ENCODE assay signal across 17 cellular contexts in the genomic region with DNA sequence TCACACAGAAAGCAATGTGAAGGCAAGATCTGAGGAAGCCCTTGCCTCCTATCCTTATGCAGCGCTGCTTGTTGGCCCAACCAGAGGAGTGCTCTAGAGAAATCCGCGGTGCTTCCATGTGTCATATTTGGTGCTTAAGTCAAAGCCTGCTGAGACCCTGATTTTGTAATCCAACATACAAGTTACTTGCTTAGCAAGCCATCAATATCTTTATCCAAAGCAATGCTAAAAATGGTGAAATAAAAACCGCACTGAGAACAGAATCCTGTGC.
DNase-seq lines count a peak whose midpoint lies in the region; ATAC-seq and TF ChIP-seq lines count a peak whose summit lies in the region.
"Had no signal": no experiment of that assay in that cellular context is flagged by ENCODE, and none has a peak within 500 bp of the region (broad histone marks: within the 10 kb centered on the region; RNA-seq: fewer than 3 reads in every experiment).

No MANE protein-coding gene starts in this region.

- H3K36me3 Mint-ChIP-seq in activated CD8-positive, alpha-beta T cell treated with anti-CD3 and anti-CD28 coated beads for 36 hours (ENCODE audit: low read depth), result peaks cover 7% of the 10 kb centered on the region
- H3K36me3 Mint-ChIP-seq in activated CD8-positive, alpha-beta T cell treated with anti-CD3 and anti-CD28 coated beads, Interleukin-2, amount 10 ng/mL, durations not matched to agents 7 days and 5 days (ENCODE audit: low read depth), result peaks cover 1% of the 10 kb centered on the region

- no peak for ATAC-seq in activated CD8-positive, alpha-beta T cell treated with anti-CD3 and anti-CD28 coated beads for 36 hours
- no peak for ATAC-seq in activated CD8-positive, alpha-beta T cell treated with anti-CD3 and anti-CD28 coated beads, Interleukin-2, amount 10 ng/mL, durations not matched to agents 7 days and 5 days
- ATAC-seq in gastrocnemius medialis, result peak; percentile 64 to 78
- ATAC-seq: SK-N-SH treated with all-trans-retinoic acid at 6 μM for 48 hours had no signal

- no peaks in the 10 kb centered on the region for H3K27me3 Mint-ChIP-seq in activated CD8-positive, alpha-beta T cell treated with anti-CD3 and anti-CD28 coated beads for 36 hours
- H3K27me3 Mint-ChIP-seq in activated CD8-positive, alpha-beta T cell treated with anti-CD3 and anti-CD28 coated beads, Interleukin-2, amount 10 ng/mL, durations not matched to agents 7 days and 5 days (ENCODE audit: low read depth), result no peaks in the 10 kb centered on the region

- TF ChIP-seq POLR2A in NB4 (IDR thresholded peaks at IDR 0.05; ENCODE audit: extremely low read depth, insufficient read length) (no peak), gastrocnemius medialis (IDR thresholded peaks at IDR 0.05) (no peak)

- intact Hi-C loops in activated CD8-positive, alpha-beta T cell treated with anti-CD3 and anti-CD28 coated beads for 36 hours (cut with micrococcal nuclease), result no loop called here
- intact Hi-C loops in gastrocnemius medialis (cut with DNase I; ENCODE audit: low total_unique reads), result no loop called here

- peak overlapping the region in 1 of 4 donors; percentile 64 for H3K27ac ChIP-seq in gastrocnemius medialis
- H3K27ac ChIP-seq: A549, KMS-11 had no signal

- POLR2A ChIA-PET in activated CD8-positive, alpha-beta T cell treated with anti-CD3 and anti-CD28 coated beads for 36 hours (lab: Charles Lee), result interaction anchor here (0.8 kb wide), 1 partner anchor 8 kb away, joined by 5 read pairs; no protein-coding TSS in a partner anchor
- POLR2A ChIA-PET in activated CD8-positive, alpha-beta T cell treated with anti-CD3 and anti-CD28 coated beads, Interleukin-2, amount 10 ng/mL, durations not matched to agents 7 days and 5 days (lab: Charles Lee), result no interaction called here

- CTCF ChIA-PET in activated CD8-positive, alpha-beta T cell treated with anti-CD3 and anti-CD28 coated beads for 36 hours (lab: Charles Lee), result interaction anchor here (1.2 kb wide), 1 partner anchor 30 kb away, joined by 3 read pairs; no protein-coding TSS in a partner anchor
- CTCF ChIA-PET in activated CD8-positive, alpha-beta T cell treated with anti-CD3 and anti-CD28 coated beads, Interleukin-2, amount 10 ng/mL, durations not matched to agents 7 days and 5 days (lab: Charles Lee), result no interaction called here

- TF ChIP-seq CTCF in activated CD8-positive, alpha-beta T cell treated with anti-CD3 and anti-CD28 coated beads for 36 hours (IDR thresholded peaks at IDR 0.05), result no peak
- TF ChIP-seq CTCF in NB4 (IDR thresholded peaks at IDR 0.05; ENCODE audit: low read depth, low read length) (no peak), gastrocnemius medialis (IDR thresholded peaks at IDR 0.05 in 4 of 5, conservative IDR thresholded peaks at IDR 0.05 in 1 of 5) (no peak)

- H3K4me1 Mint-ChIP-seq in activated CD8-positive, alpha-beta T cell treated with anti-CD3 and anti-CD28 coated beads for 36 hours (ENCODE audit: low read depth), result peaks cover 38% of the 10 kb centered on the region
- H3K4me1 Mint-ChIP-seq in activated CD8-positive, alpha-beta T cell treated with anti-CD3 and anti-CD28 coated beads, Interleukin-2, amount 10 ng/mL, durations not matched to agents 7 days and 5 days (ENCODE audit: low read depth), result peaks cover 8% of the 10 kb centered on the region

- no peak for DNase-seq in activated CD8-positive, alpha-beta T cell treated with anti-CD3 and anti-CD28 coated beads for 36 hours
- no peak for DNase-seq in activated CD8-positive, alpha-beta T cell treated with anti-CD3 and anti-CD28 coated beads, Interleukin-2, amount 10 ng/mL, durations not matched to agents 7 days and 5 days
- DNase-seq in NB4 (ENCODE audit: low read depth) (peak; percentile 18), cerebellum (ENCODE audit: low spot score) (peak; percentile 36), gastrocnemius medialis (no peak), middle frontal gyrus (ENCODE audit: extremely low spot score, low spot score) (no peak), COLO668 (lab: John Stamatoyannopoulos, UW; ENCODE audit: unreplicated experiment) (no peak), NOMO-1 treated with DMSO at 0.1 percent for 48 hours (lab: John Stamatoyannopoulos, UW; ENCODE audit: unreplicated experiment) (no peak)
- DNase-seq: DMS 273 treated with DMSO at 0.1 percent for 48 hours, MG63, NCI-H187, NCI-H2171, NCI-H774, SHP77 treated with DMSO at 0.1 percent for 48 hours had no signal

- peaks cover 3% of the 10 kb centered on the region for H3K9me3 Mint-ChIP-seq in activated CD8-positive, alpha-beta T cell treated with anti-CD3 and anti-CD28 coated beads for 36 hours
- no peaks in the 10 kb centered on the region for H3K9me3 Mint-ChIP-seq in activated CD8-positive, alpha-beta T cell treated with anti-CD3 and anti-CD28 coated beads, Interleukin-2, amount 10 ng/mL, durations not matched to agents 7 days and 5 days (ENCODE audit: insufficient read depth)

- H3K4me1 ChIP-seq in gastrocnemius medialis, result peaks cover 46 to 51% of the 10 kb centered on the region in 2 donors

- H3K27ac Mint-ChIP-seq in activated CD8-positive, alpha-beta T cell treated with anti-CD3 and anti-CD28 coated beads for 36 hours, result peak overlapping the region; percentile 69
- no peak overlapping the region for H3K27ac Mint-ChIP-seq in activated CD8-positive, alpha-beta T cell treated with anti-CD3 and anti-CD28 coated beads, Interleukin-2, amount 10 ng/mL, durations not matched to agents 7 days and 5 days

- H3K27me3 ChIP-seq in gastrocnemius medialis, result no peaks in the 10 kb centered on the region
- H3K27me3 ChIP-seq: MG63 had no signal

- in situ Hi-C loops in gastrocnemius medialis (cut with MboI; ENCODE audit: low sequenced_read_pairs in 4 of 4), result no loop called here

- no peak overlapping the region for H3K4me3 Mint-ChIP-seq in activated CD8-positive, alpha-beta T cell treated with anti-CD3 and anti-CD28 coated beads for 36 hours
- no peak overlapping the region for H3K4me3 Mint-ChIP-seq in activated CD8-positive, alpha-beta T cell treated with anti-CD3 and anti-CD28 coated beads, Interleukin-2, amount 10 ng/mL, durations not matched to agents 7 days and 5 days

- no peaks in the 10 kb centered on the region for H3K36me3 ChIP-seq in gastrocnemius medialis
- H3K36me3 ChIP-seq: MG63 had no signal

- no peaks in the 10 kb centered on the region for H3K9me3 ChIP-seq in gastrocnemius medialis
- H3K9me3 ChIP-seq: A549, MG63 had no signal

- H3K4me3 ChIP-seq in NB4 (ENCODE audit: low read depth, low read length) (no peak overlapping the region), gastrocnemius medialis (no peak overlapping the region)
- H3K4me3 ChIP-seq: A549, MG63 had no signal

Comparison
In these comparisons a context has a peak if more than half of its experiments do, and no peak if none do; other contexts are left out.
1. ATAC-seq: peak in gastrocnemius medialis (2 of 2); none in activated CD8-positive, alpha-beta T cell treated with anti-CD3 and anti-CD28 coated beads for 36 hours (single experiment) and activated CD8-positive, alpha-beta T cell treated with anti-CD3 and anti-CD28 coated beads, Interleukin-2, amount 10 ng/mL, durations not matched to agents 7 days and 5 days (single experiment).
2. DNase-seq: peak in NB4 (single experiment) and cerebellum (single experiment); none in activated CD8-positive, alpha-beta T cell treated with anti-CD3 and anti-CD28 coated beads for 36 hours (single experiment), activated CD8-positive, alpha-beta T cell treated with anti-CD3 and anti-CD28 coated beads, Interleukin-2, amount 10 ng/mL, durations not matched to agents 7 days and 5 days (single experiment), gastrocnemius medialis (0 of 2), middle frontal gyrus (single experiment), COLO668 (single experiment) and NOMO-1 treated with DMSO at 0.1 percent for 48 hours (single experiment).